ENCODE assay signal across 8 cellular contexts in the genomic region with DNA sequence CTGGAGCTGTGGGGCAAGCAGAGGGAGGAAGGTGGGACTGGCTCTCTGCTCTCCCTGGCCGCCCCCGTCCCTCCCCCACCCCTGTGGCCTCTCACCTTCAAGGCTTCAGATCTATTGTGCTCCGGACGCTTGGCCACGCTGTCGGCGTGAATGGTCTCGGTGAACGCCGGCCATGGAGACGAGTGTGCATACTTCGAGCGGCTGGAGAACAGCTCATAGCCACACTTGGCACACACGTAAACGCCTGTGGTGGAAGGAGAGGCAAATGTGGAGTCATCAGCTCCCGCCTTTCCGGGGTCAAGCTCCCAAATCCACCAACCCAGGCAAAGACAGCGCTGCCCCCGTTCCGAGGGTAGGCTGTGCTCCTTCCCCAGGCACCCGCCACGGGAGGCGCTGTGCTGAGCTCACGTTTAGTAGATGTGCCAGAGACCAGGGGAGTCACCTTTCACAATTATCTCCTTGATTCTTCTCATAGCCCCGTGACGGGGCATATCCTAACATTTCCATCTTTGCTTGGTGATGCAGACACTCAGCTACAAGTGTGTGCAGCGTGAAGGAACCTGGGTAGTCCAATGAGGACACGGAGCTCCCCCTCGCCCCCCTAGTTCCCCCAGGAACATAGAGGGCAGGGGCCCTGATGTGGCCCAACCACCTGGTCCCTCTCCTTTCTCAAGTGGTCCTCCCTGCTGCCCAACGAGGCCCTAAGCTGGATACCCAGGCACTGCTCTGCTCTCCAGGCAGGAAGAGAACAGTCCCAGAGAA. TPM values are rescaled to one million over a fixed set of nuclear protein-coding genes. Genes with fewer than 3 reads are reported as not detected.
DNase-seq lines count a peak whose midpoint lies in the region; ATAC-seq and TF ChIP-seq lines count a peak whose summit lies in the region.
"Had no signal": no experiment of that assay in that cellular context is flagged by ENCODE, and none has a peak within 500 bp of the region (broad histone marks: within the 10 kb centered on the region; RNA-seq: fewer than 3 reads in every experiment).

No MANE protein-coding gene starts in this region.

- no TSS peak for BruUV-seq in Panc1 (replicated peaks; lab: Mats Ljungman, UMichigan)

- WGBS in esophagus muscularis mucosa = 76% methylated on average over 9 of the region's 30 CpGs
- WGBS in sigmoid colon, 2 donors = 77 to 84% methylated on average over 30 of the region's 30 CpGs

- TF ChIP-seq EP300 in esophagus muscularis mucosa (IDR thresholded peaks at IDR 0.05) (no peak), sigmoid colon (IDR thresholded peaks at IDR 0.05) (no peak)

- POLR2A ChIA-PET in Panc1 (lab: Charles Lee) = interaction anchor here (0.5 kb wide), 1 partner anchor 69 kb away, joined by 3 read pairs; no protein-coding TSS in a partner anchor

- DNase-seq in GM12864 (ENCODE audit: low read depth) (no peak), Panc1 (ENCODE audit: low read depth, low spot score) (no peak), esophagus muscularis mucosa (ENCODE audit: extremely low spot score) (no peak), sigmoid colon (no peak)
- no peak for DNase-seq in stimulated activated CD4-positive, alpha-beta T cell treated with anti-CD3 and anti-CD28 coated beads, Interleukin-15, amount 100 ng/mL, for 24 hours
- DNase-seq: SHP77 treated with DMSO at 0.1 percent for 48 hours had no signal

- TF ChIP-seq CTCF in GM12864 (IDR thresholded peaks at IDR 0.05; ENCODE audit: low read depth, low read length, missing control alignments) (no peak), Panc1 (IDR thresholded peaks at IDR 0.05) (peak; percentile 74; the same call in 1 of the 2 replicates), esophagus muscularis mucosa (IDR thresholded peaks at IDR 0.05) (no peak), sigmoid colon (IDR thresholded peaks at IDR 0.05) (no peak)

- in situ Hi-C loops in Panc1 (cut with HindIII; ENCODE audit: low pct_unique_long_range_greater_than_20kb, low sequenced_read_pairs) = no loop called here

- H3K27ac ChIP-seq in Panc1 (ENCODE audit: low read length) (0 out of 2 replicates have a peak overlapping the region, but pooled peaks have one; percentile 70), esophagus muscularis mucosa (replicated peaks in 1 of 4) (peak overlapping the region; percentile 81 to 97 (median 94)), sigmoid colon (peak overlapping the region; percentile 84 to 90 (median 87))

- intact Hi-C loops in Panc1 (cut with micrococcal nuclease; ENCODE audit: unreplicated experiment) = no loop called here
- intact Hi-C loops in esophagus muscularis mucosa (cut with DNase I) = no loop called here
- intact Hi-C loops in sigmoid colon (cut with DNase I) = no loop called here

- TF ChIP-seq POLR2A in esophagus muscularis mucosa (IDR thresholded peaks at IDR 0.05; ENCODE audit: low read depth) (no peak), sigmoid colon (IDR thresholded peaks at IDR 0.05) (no peak)

- CTCF ChIA-PET in Panc1 (lab: Charles Lee) = interaction anchor here (0.6 to 0.7 kb wide), 2 partner anchors 599 to 1231 kb away, joined by 4 to 8 read pairs; no protein-coding TSS in a partner anchor

- ATAC-seq in Panc1 (no peak), HG03378 (IDR thresholded peaks at IDR 0.05; ENCODE audit: unreplicated experiment) (no peak), GM21529 (IDR thresholded peaks at IDR 0.05; ENCODE audit: unreplicated experiment) (no peak)

- H3K4me3 ChIP-seq in GM12864 (ENCODE audit: low read depth, low read length) (peak overlapping the region; percentile 95), Panc1 (ENCODE audit: low read depth in 2 of 2, low read length in 2 of 2) (no peak overlapping the region), esophagus muscularis mucosa (peak overlapping the region; percentile 76 to 96 (median 84)), sigmoid colon (peak overlapping the region in 3 of 4 donors; percentile 78 to 95 (median 86))

- H3K36me3 ChIP-seq in Panc1 (ENCODE audit: control insufficient read depth, insufficient read depth, low read length) (no peaks in the 10 kb centered on the region; the same call in 1 of the 2 replicates), esophagus muscularis mucosa (peaks cover 38 to 49% (median 43%) of the 10 kb centered on the region in 4 donors), sigmoid colon (peaks cover 0 to 43% (median 27%) of the 10 kb centered on the region in 4 donors)

- H3K27me3 ChIP-seq in Panc1 (ENCODE audit: control insufficient read depth, insufficient read depth, low read length) (no peaks in the 10 kb centered on the region), esophagus muscularis mucosa (no peaks in the 10 kb centered on the region), sigmoid colon (no peaks in the 10 kb centered on the region)

- H3K4me1 ChIP-seq in Panc1 (ENCODE audit: control insufficient read depth, insufficient read depth, low read length) (peaks cover 11% of the 10 kb centered on the region), esophagus muscularis mucosa (peaks cover 12 to 34% (median 29%) of the 10 kb centered on the region in 4 donors), sigmoid colon (peaks cover 0 to 30% (median 14%) of the 10 kb centered on the region in 4 donors)

- H3K9me3 ChIP-seq in Panc1 (ENCODE audit: control insufficient read depth, insufficient read depth, low read depth, low read length) (no peaks in the 10 kb centered on the region), esophagus muscularis mucosa (no peaks in the 10 kb centered on the region), sigmoid colon (no peaks in the 10 kb centered on the region)

RNA-seq across cellular contexts. Expression of a gene that starts 1.7 kb away (rescaled TPM):
- total RNA-seq in Panc1 (2021; ENCODE audit: unreplicated experiment) (25.3 TPM), esophagus muscularis mucosa (10 to 100 TPM; 46.0 to 78.7 (median 53.1) TPM), sigmoid colon (10 to 100 TPM; 17.8 to 35.7 (median 19.0) TPM)
- polyA plus RNA-seq in Panc1 (2012; ENCODE audit: insufficient read length) = 44.3 TPM
- polyA plus RNA-seq in sigmoid colon = 100 to 1,000 TPM in 1 of 3 donors, 10 to 100 TPM in 2; 64.7 to 136 (median 69.1) TPM

RNA-seq across cellular contexts. Expression of a gene that starts 13.1 kb away (rescaled TPM):
- total RNA-seq in Panc1 (2021; ENCODE audit: unreplicated experiment) = 0.26 TPM
- not detected for polyA plus RNA-seq in Panc1 (2012; ENCODE audit: insufficient read length)
- not detected for total RNA-seq in esophagus muscularis mucosa
- total RNA-seq in sigmoid colon = not detected
- polyA plus RNA-seq in sigmoid colon = under 1 TPM in 2 of 3 donors, not detected in 1; 0.04 to 0.60 TPM

RNA-seq across cellular contexts. Expression of a gene that starts 18.0 kb away (rescaled TPM):
- total RNA-seq in Panc1 (2021; ENCODE audit: unreplicated experiment) = 287 TPM
- polyA plus RNA-seq in Panc1 (2012; ENCODE audit: insufficient read length) = 493 TPM
- total RNA-seq in esophagus muscularis mucosa = 100 to 1,000 TPM; 249 to 381 (median 295) TPM
- 100 to 1,000 TPM; 200 to 332 (median 264) TPM for total RNA-seq in sigmoid colon
- polyA plus RNA-seq in sigmoid colon = 100 to 1,000 TPM; 298 to 489 (median 369) TPM

RNA-seq across cellular contexts. Expression of a gene that starts 23.1 kb away (rescaled TPM):
- total RNA-seq in Panc1 (2021; ENCODE audit: unreplicated experiment) (3.3 TPM), esophagus muscularis mucosa (not detected), sigmoid colon (not detected)
- 2.3 TPM for polyA plus RNA-seq in Panc1 (2012; ENCODE audit: insufficient read length)
- polyA plus RNA-seq in sigmoid colon = 1 to 10 TPM in 1 of 3 donors, under 1 TPM in 1, not detected in 1; 0.09 to 6.0 TPM

RNA-seq across cellular contexts. Expression of a gene that starts 23.3 kb away (rescaled TPM):
- total RNA-seq in Panc1 (2021; ENCODE audit: unreplicated experiment) (2,794 TPM), esophagus muscularis mucosa (1,000 to 10,000 TPM; 1,144 to 2,342 (median 1,414) TPM), sigmoid colon (1,000 to 10,000 TPM; 1,478 to 1,994 (median 1,643) TPM)
- 3,901 TPM for polyA plus RNA-seq in Panc1 (2012; ENCODE audit: insufficient read length)
- polyA plus RNA-seq in sigmoid colon = 1,000 to 10,000 TPM; 1,713 to 3,277 (median 2,927) TPM

Comparison
In these comparisons a context has a peak if more than half of its experiments do, and no peak if none do; other contexts are left out.
1. H3K4me3 ChIP-seq: peak in GM12864 (single experiment), esophagus muscularis mucosa (4 of 4) and sigmoid colon (3 of 4); none in Panc1 (0 of 2).
2. Peak in every context shown above with its lines, with median percentiles within 50 percentile points of each other: H3K27ac ChIP-seq.